ENCODE assay signal across 27 cellular contexts in the genomic region with DNA sequence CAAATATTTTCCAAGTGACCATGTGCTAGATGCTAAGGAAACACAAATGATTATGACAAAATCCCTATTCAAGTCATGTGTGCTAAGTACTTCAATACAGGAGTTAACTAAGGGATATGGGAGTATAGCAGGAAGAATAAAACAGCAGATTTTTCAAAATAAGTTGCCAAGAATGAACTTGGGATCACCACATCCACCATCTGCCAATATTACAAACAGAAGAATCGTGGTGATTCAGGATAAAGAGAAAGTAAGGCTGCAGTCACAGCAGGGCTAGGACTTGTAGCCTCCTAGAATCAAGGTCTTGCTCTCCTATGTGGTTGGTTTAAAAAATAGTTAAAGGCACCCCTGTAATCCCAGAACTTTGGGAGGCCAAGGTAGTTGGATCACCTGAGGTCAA. TPM values are rescaled to one million over a fixed set of nuclear protein-coding genes. Genes with fewer than 3 reads are reported as not detected.
A peak's percentile ranks its signal among the peaks of the same experiment; 100 is the strongest.
DNase-seq lines count a peak whose midpoint lies in the region; ATAC-seq and TF ChIP-seq lines count a peak whose summit lies in the region.
"Had no signal": no experiment of that assay in that cellular context is flagged by ENCODE, and none has a peak within 500 bp of the region (broad histone marks: within the 10 kb centered on the region; RNA-seq: fewer than 3 reads in every experiment).

No MANE protein-coding gene starts in this region.

- ATAC-seq in stimulated activated memory B cell treated with anti-CD40 and anti-IgM and Interleukin-4, amounts not matched to agents 10 μg/mL and 1 μg/mL and 100 μg/mL, for 72 hours, result no peak
- no peak for ATAC-seq in activated naive CD4-positive, alpha-beta T cell treated with anti-CD3 and anti-CD28 coated beads, Interleukin-2, amount 50 U/mL, for 72 hours
- ATAC-seq: right lobe of liver; stimulated activated effector memory CD8-positive, alpha-beta T cell treated with anti-CD3 and anti-CD28 coated beads, Interleukin-12 subunit alpha, Interleukin-12 subunit beta, amount 100 ng/mL, for 72 hours had no signal

- no peaks in the 10 kb centered on the region for H3K27me3 Mint-ChIP-seq in stimulated activated memory B cell treated with anti-CD40 and anti-IgM and Interleukin-4, amounts not matched to agents 10 μg/mL and 1 μg/mL and 100 μg/mL, for 72 hours
- H3K27me3 Mint-ChIP-seq: activated B cell treated with CpG ODN at 0.5 μM for 24 hours; activated CD4-positive, alpha-beta memory T cell treated with anti-CD3 and anti-CD28 coated beads, Interleukin-2, amount 10 ng/mL, durations not matched to agents 7 days and 5 days; activated T-cell treated with anti-CD3 and anti-CD28 coated beads, Interleukin-2, amount 50 U/mL, for 24 hours; B cell; memory B cell; naive B cell had no signal

- H3K27me3 ChIP-seq in GM23248 (replicated peaks; ENCODE audit: insufficient read depth), result no peaks in the 10 kb centered on the region
- H3K27me3 ChIP-seq in adrenal gland, result no peaks in the 10 kb centered on the region
- no peaks in the 10 kb centered on the region for H3K27me3 ChIP-seq in left ventricle myocardium inferior (ENCODE audit: low read depth)
- H3K27me3 ChIP-seq: hepatocyte, pancreas, right lobe of liver, tibial nerve had no signal

- H3K27ac ChIP-seq in GM23248 (peak overlapping the region; percentile 78), adrenal gland (peak overlapping the region in 3 of 5 donors; percentile 38 to 75 (median 55)), left ventricle myocardium inferior (replicated peaks) (no peak overlapping the region)
- H3K27ac ChIP-seq: pancreas, right lobe of liver had no signal

- H3F3A ChIP-seq in GM23248 (ENCODE audit: insufficient read depth), result peaks cover 60% of the 10 kb centered on the region

- no peak overlapping the region for H2AFZ ChIP-seq in GM23248
- H2AFZ ChIP-seq: hepatocyte had no signal

- no peaks in the 10 kb centered on the region for H3K9me2 ChIP-seq in GM23248 (ENCODE audit: insufficient read depth)

- DNase-seq in GM23248 (peak; percentile 56), adrenal gland (no peak), fibroblast of pulmonary artery (ENCODE audit: low read depth) (peak; percentile 13), ecto neural progenitor cell (ENCODE audit: low spot score) (no peak), NCI-H82 treated with DMSO at 0.1 percent for 48 hours (lab: John Stamatoyannopoulos, UW; ENCODE audit: unreplicated experiment) (no peak), left ventricle myocardium inferior (no peak)
- DNase-seq in activated naive CD4-positive, alpha-beta T cell treated with anti-CD3 and anti-CD28 coated beads, Interleukin-2, amount 50 U/mL, for 72 hours (ENCODE audit: low spot score in 2 of 2), result no peak
- DNase-seq: activated B cell treated with CpG ODN at 0.5 μM for 24 hours; activated CD4-positive, alpha-beta memory T cell treated with anti-CD3 and anti-CD28 coated beads, Interleukin-2, amount 10 ng/mL, durations not matched to agents 7 days and 5 days; activated naive CD4-positive, alpha-beta T cell treated with anti-CD3 and anti-CD28 coated beads for 36 hours; activated T-cell treated with anti-CD3 and anti-CD28 coated beads, Interleukin-2, amount 50 U/mL, for 24 hours; DND-41; foreskin fibroblast; islet precursor cell; KG1; naive B cell; NCI-H1930; NK-92 treated with Interleukin-12 subunit alpha and Interleukin-12 subunit beta, amount 100 ng/mL, for 24 hours; pancreas; right lobe of liver had no signal

- in situ Hi-C loops in GM23248 (cut with MboI), result no loop called here

- H3K4me3 ChIP-seq in GM23248 (peak overlapping the region; percentile 58), adrenal gland (no peak overlapping the region), fibroblast of pulmonary artery (replicated peaks; ENCODE audit: low read depth, low read length) (no peak overlapping the region), left ventricle myocardium inferior (no peak overlapping the region)
- H3K4me3 ChIP-seq: HAP-1, hepatocyte, pancreas, right lobe of liver, tibial nerve had no signal

- peak overlapping the region; percentile 28 for H3K27ac Mint-ChIP-seq in stimulated activated memory B cell treated with anti-CD40 and anti-IgM and Interleukin-4, amounts not matched to agents 10 μg/mL and 1 μg/mL and 100 μg/mL, for 72 hours
- H3K27ac Mint-ChIP-seq in activated naive CD4-positive, alpha-beta T cell treated with anti-CD3 and anti-CD28 coated beads, Interleukin-2, amount 50 U/mL, for 72 hours, result no peak overlapping the region
- H3K27ac Mint-ChIP-seq: activated CD4-positive, alpha-beta memory T cell treated with anti-CD3 and anti-CD28 coated beads, Interleukin-2, amount 10 ng/mL, durations not matched to agents 7 days and 5 days; activated naive CD4-positive, alpha-beta T cell treated with anti-CD3 and anti-CD28 coated beads for 36 hours; B cell had no signal

- H3K36me3 ChIP-seq in GM23248 (ENCODE audit: low read depth) (no peaks in the 10 kb centered on the region), adrenal gland (replicated peaks in 1 of 2) (no peaks in the 10 kb centered on the region), left ventricle myocardium inferior (no peaks in the 10 kb centered on the region)
- H3K36me3 ChIP-seq: HAP-1, pancreas, right lobe of liver, tibial nerve had no signal

- intact Hi-C loops in adrenal gland (cut with DNase I), result no loop called here
- intact Hi-C loops in left ventricle myocardium inferior (cut with micrococcal nuclease), result no loop called here

- peaks cover 70% of the 10 kb centered on the region for H3K4me1 Mint-ChIP-seq in stimulated activated memory B cell treated with anti-CD40 and anti-IgM and Interleukin-4, amounts not matched to agents 10 μg/mL and 1 μg/mL and 100 μg/mL, for 72 hours

- no peaks in the 10 kb centered on the region for H3K9me3 Mint-ChIP-seq in stimulated activated memory B cell treated with anti-CD40 and anti-IgM and Interleukin-4, amounts not matched to agents 10 μg/mL and 1 μg/mL and 100 μg/mL, for 72 hours
- no peaks in the 10 kb centered on the region for H3K9me3 Mint-ChIP-seq in activated naive CD4-positive, alpha-beta T cell treated with anti-CD3 and anti-CD28 coated beads, Interleukin-2, amount 50 U/mL, for 72 hours
- H3K9me3 Mint-ChIP-seq: activated B cell treated with CpG ODN at 0.5 μM for 24 hours; activated CD4-positive, alpha-beta memory T cell treated with anti-CD3 and anti-CD28 coated beads, Interleukin-2, amount 10 ng/mL, durations not matched to agents 7 days and 5 days; activated naive CD4-positive, alpha-beta T cell treated with anti-CD3 and anti-CD28 coated beads for 36 hours; activated T-cell treated with anti-CD3 and anti-CD28 coated beads, Interleukin-2, amount 50 U/mL, for 24 hours; memory B cell; naive B cell; stimulated activated effector memory CD8-positive, alpha-beta T cell treated with anti-CD3 and anti-CD28 coated beads, Interleukin-12 subunit alpha, Interleukin-12 subunit beta, amount 100 ng/mL, for 72 hours had no signal

- WGBS in GM23248 (ENCODE audit: low coverage in 1 of 2, low lambda C conversion rate in 2 of 2, missing lambda C conversion rate in 2 of 2), 2 experiments, result 13 to 15% methylated on average over 1 of the region's 1 CpG
- WGBS in adrenal gland, 4 donors, result 48 to 73% (median 57%) methylated on average over 1 of the region's 1 CpG

- H3K4me3 Mint-ChIP-seq in stimulated activated memory B cell treated with anti-CD40 and anti-IgM and Interleukin-4, amounts not matched to agents 10 μg/mL and 1 μg/mL and 100 μg/mL, for 72 hours, result no peak overlapping the region
- H3K4me3 Mint-ChIP-seq: activated B cell treated with CpG ODN at 0.5 μM for 24 hours; activated CD4-positive, alpha-beta memory T cell treated with anti-CD3 and anti-CD28 coated beads, Interleukin-2, amount 10 ng/mL, durations not matched to agents 7 days and 5 days; activated naive CD4-positive, alpha-beta T cell treated with anti-CD3 and anti-CD28 coated beads for 36 hours; activated T-cell treated with anti-CD3 and anti-CD28 coated beads, Interleukin-2, amount 50 U/mL, for 24 hours; B cell; memory B cell; stimulated activated effector memory CD8-positive, alpha-beta T cell treated with anti-CD3 and anti-CD28 coated beads, Interleukin-12 subunit alpha, Interleukin-12 subunit beta, amount 100 ng/mL, for 72 hours had no signal

- peak overlapping the region; percentile 88 for H3K4me2 ChIP-seq in GM23248 (ENCODE audit: unreplicated experiment)

- TF ChIP-seq POLR2A in adrenal gland (IDR thresholded peaks at IDR 0.05), result no peak

- peaks cover 97% of the 10 kb centered on the region for H3K79me2 ChIP-seq in GM23248 (ENCODE audit: insufficient read depth)

- TF ChIP-seq CTCF in adrenal gland (IDR thresholded peaks at IDR 0.05), result no peak
- TF ChIP-seq CTCF in fibroblast of pulmonary artery (IDR thresholded peaks at IDR 0.05; ENCODE audit: low read length, missing control alignments), result no peak
- no peak for TF ChIP-seq CTCF in left ventricle myocardium inferior (IDR thresholded peaks at IDR 0.05; ENCODE audit: borderline replicate concordance)

- H3K36me3 Mint-ChIP-seq in stimulated activated memory B cell treated with anti-CD40 and anti-IgM and Interleukin-4, amounts not matched to agents 10 μg/mL and 1 μg/mL and 100 μg/mL, for 72 hours, result peaks cover 7% of the 10 kb centered on the region
- no peaks in the 10 kb centered on the region for H3K36me3 Mint-ChIP-seq in activated naive CD4-positive, alpha-beta T cell treated with anti-CD3 and anti-CD28 coated beads, Interleukin-2, amount 50 U/mL, for 72 hours
- H3K36me3 Mint-ChIP-seq: naive B cell; stimulated activated effector memory CD8-positive, alpha-beta T cell treated with anti-CD3 and anti-CD28 coated beads, Interleukin-12 subunit alpha, Interleukin-12 subunit beta, amount 100 ng/mL, for 72 hours had no signal

- peaks cover 69% of the 10 kb centered on the region for H3K4me1 ChIP-seq in GM23248 (ENCODE audit: insufficient read depth)
- peaks cover 42 to 74% of the 10 kb centered on the region in 2 donors for H3K4me1 ChIP-seq in adrenal gland (replicated peaks in 1 of 2)
- H3K4me1 ChIP-seq in left ventricle myocardium inferior, result peaks cover 70% of the 10 kb centered on the region

- H3K9ac ChIP-seq in GM23248, result peak overlapping the region; percentile 63

- H3K9me3 ChIP-seq in GM23248 (ENCODE audit: low read depth), result no peaks in the 10 kb centered on the region
- no peaks in the 10 kb centered on the region for H3K9me3 ChIP-seq in adrenal gland (replicated peaks in 1 of 3)
- no peaks in the 10 kb centered on the region for H3K9me3 ChIP-seq in left ventricle myocardium inferior (replicated peaks)
- H3K9me3 ChIP-seq: HAP-1, pancreas, right lobe of liver, tibial nerve had no signal

- H4K20me1 ChIP-seq in GM23248 (ENCODE audit: insufficient read depth), result 0 out of 2 replicates have a peak, but pooled peaks cover 12% of the 10 kb centered on the region

RNA-seq across cellular contexts. Expression of a gene that starts 34.3 kb away (rescaled TPM):
- total RNA-seq in GM23248 (2014; rRNA removed; shearing (Covaris generic)), result 49.2 and 59.2 TPM in 2 replicates
- polyA plus RNA-seq in GM23248 (2016; fragmentation: Nextera tagmentation; extraction: Ambion mirVana), result 24.0 and 24.2 TPM in 2 replicates
- total RNA-seq in adrenal gland, result 100 to 1,000 TPM in 2 of 8 donors, 10 to 100 TPM in 6; 33.9 to 141 (median 47.8) TPM
- polyA plus RNA-seq in adrenal gland, result 10 to 100 TPM; 12.3 to 49.8 (median 22.7) TPM
- total RNA-seq in activated naive CD4-positive, alpha-beta T cell treated with anti-CD3 and anti-CD28 coated beads, Interleukin-2, amount 50 U/mL, for 72 hours, result 10 to 100 TPM; 38.5 to 58.8 TPM
- total RNA-seq in left ventricle myocardium inferior, result 19.2 TPM

Comparison
In these comparisons a context has a peak if more than half of its experiments do, and no peak if none do; other contexts are left out.
1. DNase-seq: peak in GM23248 (single experiment) and fibroblast of pulmonary artery (single experiment); none in adrenal gland (0 of 7), activated naive CD4-positive, alpha-beta T cell treated with anti-CD3 and anti-CD28 coated beads, Interleukin-2, amount 50 U/mL, for 72 hours (0 of 2), ecto neural progenitor cell (single experiment), NCI-H82 treated with DMSO at 0.1 percent for 48 hours (single experiment) and left ventricle myocardium inferior (single experiment).